In the genomic region with DNA sequence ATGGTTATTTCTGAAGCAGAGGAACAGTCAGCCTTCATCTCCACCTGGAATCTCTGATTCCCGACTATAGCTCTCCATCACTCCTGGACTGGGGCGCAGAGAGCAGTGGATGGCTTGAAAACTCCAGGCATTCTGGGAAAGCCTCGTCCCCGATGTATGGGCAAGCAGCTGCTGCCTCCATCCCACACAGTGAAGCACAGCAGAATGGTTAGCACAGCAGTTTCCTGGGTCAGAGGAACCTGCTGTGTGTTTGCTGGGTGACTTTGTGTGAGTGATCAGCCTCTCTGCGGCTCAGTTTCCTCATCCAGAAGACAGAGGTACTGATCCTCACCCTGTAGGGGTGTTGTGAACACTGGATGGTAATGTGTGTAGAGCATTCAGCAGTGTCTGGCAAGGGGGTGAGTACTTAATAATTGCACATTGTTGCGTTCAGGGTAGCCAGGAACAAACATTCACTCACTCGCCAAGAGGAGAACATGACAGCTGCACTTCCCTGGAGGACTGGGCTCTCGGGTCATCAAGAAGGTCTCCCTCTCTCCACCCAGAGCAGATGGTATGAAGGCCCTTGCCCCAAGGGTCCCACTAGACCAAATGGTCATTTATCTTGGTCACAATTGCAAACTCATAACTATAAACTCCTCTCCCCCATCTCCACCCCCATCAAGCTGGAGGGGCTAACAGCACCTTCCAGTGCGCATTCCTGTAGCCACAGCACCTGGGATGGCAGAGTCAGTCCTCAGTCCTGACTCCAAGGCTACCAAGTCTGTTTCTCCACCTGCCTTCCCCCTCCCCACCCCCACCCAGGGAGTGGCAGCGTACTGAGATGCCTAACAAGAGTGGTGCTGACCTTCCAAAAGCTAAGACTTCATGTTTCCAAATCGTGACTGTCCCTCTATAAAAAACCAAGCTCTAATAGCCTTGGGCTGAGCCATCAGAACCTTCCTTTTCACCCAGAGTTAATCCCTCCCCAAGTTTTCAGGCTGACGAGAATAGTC, we compare ENCODE assay signal across 23 cellular contexts. TPM values are rescaled to one million over a fixed set of nuclear protein-coding genes. Genes with fewer than 3 reads are reported as not detected.
DNase-seq lines count a peak whose midpoint lies in the region; ATAC-seq and TF ChIP-seq lines count a peak whose summit lies in the region.
"Had no signal": no experiment of that assay in that cellular context is flagged by ENCODE, and none has a peak within 500 bp of the region (broad histone marks: within the 10 kb centered on the region; RNA-seq: fewer than 3 reads in every experiment).

No MANE protein-coding gene starts in this region.

- intact Hi-C loops in natural killer cell (cut with micrococcal nuclease) (no loop called here), thyroid gland (cut with DNase I) (no loop called here)

- no peaks in the 10 kb centered on the region for H3K27me3 ChIP-seq in thyroid gland

- H3K27me3 Mint-ChIP-seq in brain (peaks cover 7% of the 10 kb centered on the region), natural killer cell (ENCODE audit: low read depth in 2 of 2) (peaks cover 27 to 36% of the 10 kb centered on the region in 2 donors)

- no peaks in the 10 kb centered on the region for H3K9me3 ChIP-seq in thyroid gland
- H3K9me3 ChIP-seq: breast epithelium, MG63, transverse colon had no signal

- WGBS in thyroid gland, 2 donors = 85 to 88% methylated on average over 12 of the region's 12 CpGs

- no peaks in the 10 kb centered on the region for H3K36me3 Mint-ChIP-seq in brain
- H3K36me3 Mint-ChIP-seq in natural killer cell = no peaks in the 10 kb centered on the region

- ATAC-seq in natural killer cell = no peak
- ATAC-seq in GM21526 (IDR thresholded peaks at IDR 0.05; ENCODE audit: low FRiP score, unreplicated experiment) = no peak
- ATAC-seq: activated T-helper 17 cell treated with anti-CD3 and anti-CD28 coated beads, Interleukin-2, amount 50 U/mL, for 72 hours; K562; Panc1 had no signal

- peaks cover 0 to 6% (median 0%) of the 10 kb centered on the region in 5 experiments for H3K9me3 Mint-ChIP-seq in brain
- H3K9me3 Mint-ChIP-seq in natural killer cell = no peaks in the 10 kb centered on the region
- H3K9me3 Mint-ChIP-seq: activated CD4-positive, alpha-beta T cell treated with anti-CD3 and anti-CD28 coated beads, Interleukin-2, amount 10 ng/mL, durations not matched to agents 7 days and 5 days; activated T-helper 17 cell treated with anti-CD3 and anti-CD28 coated beads, Interleukin-2, amount 50 U/mL, for 72 hours had no signal

- no peaks in the 10 kb centered on the region for H3K36me3 ChIP-seq in thyroid gland
- H3K36me3 ChIP-seq: breast epithelium, MG63, transverse colon had no signal

- H3K27ac ChIP-seq in substantia nigra (ENCODE audit: low read depth, low read length, poor library complexity, severe bottlenecking) = peak overlapping the region; percentile 73
- peak overlapping the region in 1 of 3 donors; percentile 83 for H3K27ac ChIP-seq in thyroid gland
- H3K27ac ChIP-seq: 22Rv1, VCaP had no signal

- DNase-seq in DMS53 (lab: John Stamatoyannopoulos, UW) (peak; percentile 51), DMS53 treated with DMSO at 0.1 percent for 48 hours (lab: John Stamatoyannopoulos, UW; ENCODE audit: unreplicated experiment) (no peak), natural killer cell (no peak), substantia nigra (lab: John Stamatoyannopoulos, UW) (no peak), HUDEP-2 (lab: John Stamatoyannopoulos, UW; ENCODE audit: unreplicated experiment in 76 of 76) (no peak), thyroid gland (no peak)
- DNase-seq: activated CD4-positive, alpha-beta T cell treated with anti-CD3 and anti-CD28 coated beads, Interleukin-2, amount 10 ng/mL, durations not matched to agents 7 days and 5 days; MG63; NCI-H2107; NK-92 treated with Interleukin-12 subunit alpha and Interleukin-12 subunit beta, amount 100 ng/mL, for 24 hours; stimulated activated CD4-positive, alpha-beta T cell treated with anti-CD3 and anti-CD28 coated beads, Interleukin-2, amount 100 ng/mL, for 48 hours; stimulated activated naive CD4-positive, alpha-beta T cell; transverse colon had no signal

- H3K4me1 ChIP-seq in thyroid gland = peaks cover 64 to 71% of the 10 kb centered on the region in 2 donors

- H3K27ac Mint-ChIP-seq in brain = peak overlapping the region in 2 of 5 experiments; percentile 40 to 63
- H3K27ac Mint-ChIP-seq in natural killer cell = no peak overlapping the region
- H3K27ac Mint-ChIP-seq: activated CD4-positive, alpha-beta T cell treated with anti-CD3 and anti-CD28 coated beads, Interleukin-2, amount 10 ng/mL, durations not matched to agents 7 days and 5 days; activated T-helper 17 cell treated with anti-CD3 and anti-CD28 coated beads, Interleukin-2, amount 50 U/mL, for 72 hours had no signal

- no peak for TF ChIP-seq CTCF in brain (conservative IDR thresholded peaks at IDR 0.05)
- no peak for TF ChIP-seq CTCF in natural killer cell (IDR thresholded peaks at IDR 0.05)
- no peak for TF ChIP-seq CTCF in thyroid gland (IDR thresholded peaks at IDR 0.05)

- H3K4me3 Mint-ChIP-seq in brain = peak overlapping the region in 4 of 5 experiments; percentile 79 to 80 (median 80)
- H3K4me3 Mint-ChIP-seq in natural killer cell = peak overlapping the region; percentile 85

- H3K4me3 ChIP-seq in thyroid gland (replicated peaks in 1 of 3) = no peak overlapping the region
- H3K4me3 ChIP-seq: K562, MG63, transverse colon had no signal

- H3K4me1 Mint-ChIP-seq in brain (peaks cover 36% of the 10 kb centered on the region), natural killer cell (peaks cover 0 to 5% of the 10 kb centered on the region in 2 donors)
- H3K4me1 Mint-ChIP-seq: activated T-helper 17 cell treated with anti-CD3 and anti-CD28 coated beads, Interleukin-2, amount 50 U/mL, for 72 hours had no signal

- no peak for TF ChIP-seq POLR2A in thyroid gland (IDR thresholded peaks at IDR 0.05)

RNA-seq across cellular contexts. Expression of a gene that starts 1.5 kb away (rescaled TPM):
- polyA plus RNA-seq in brain (ENCODE audit: insufficient read depth, low read depth, low replicate concordance) = 17.4 TPM
- total RNA-seq in natural killer cell = not detected
- total RNA-seq in thyroid gland = 10 to 100 TPM; 19.3 to 28.9 (median 25.0) TPM
- total RNA-seq: activated CD4-positive, alpha-beta T cell treated with anti-CD3 and anti-CD28 coated beads, Interleukin-2, amount 10 ng/mL, durations not matched to agents 7 days and 5 days; activated T-helper 17 cell treated with anti-CD3 and anti-CD28 coated beads, Interleukin-2, amount 50 U/mL, for 72 hours; NCI-H460; SK-MEL-5 had no signal

Comparison
In these comparisons a context has a peak if more than half of its experiments do, and no peak if none do; other contexts are left out.
1. RNA of a gene that starts 1.5 kb away (total RNA-seq): 19.3 to 28.9 TPM in thyroid gland; not detected in natural killer cell; every median in the first group is over 10 times any median in the second.